Comparison of ENCODE assay signal across 18 cellular contexts in the genomic region with DNA sequence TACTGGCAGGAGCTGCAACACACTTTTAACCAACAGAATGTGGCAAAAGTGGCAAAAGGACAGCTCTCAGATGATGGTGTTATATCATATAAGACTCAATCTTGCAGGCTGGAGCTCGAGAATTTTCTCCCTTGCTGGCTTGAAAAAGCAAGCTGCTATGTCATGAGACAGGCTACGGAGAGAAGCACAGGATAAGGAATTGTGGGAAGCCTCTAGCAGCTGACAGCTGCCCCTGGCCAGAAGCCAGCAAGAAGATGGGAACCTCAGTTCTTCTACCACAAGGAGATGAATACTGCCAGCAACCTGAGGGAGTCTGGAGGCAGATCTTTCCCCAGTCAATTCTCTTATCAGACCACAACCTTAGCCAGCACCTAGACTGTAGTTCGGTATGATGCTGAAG. TPM values are rescaled to one million over a fixed set of nuclear protein-coding genes. Genes with fewer than 3 reads are reported as not detected.
DNase-seq lines count a peak whose midpoint lies in the region; ATAC-seq and TF ChIP-seq lines count a peak whose summit lies in the region.
"Had no signal": no experiment of that assay in that cellular context is flagged by ENCODE, and none has a peak within 500 bp of the region (broad histone marks: within the 10 kb centered on the region; RNA-seq: fewer than 3 reads in every experiment).

No MANE protein-coding gene starts in this region.

- H3K4me2 ChIP-seq in OCI-LY7 (ENCODE audit: low read length): no peak overlapping the region

- H3K4me1 ChIP-seq in left ventricle myocardium inferior (peaks cover 52% of the 10 kb centered on the region), uterus (peaks cover 0 to 9% of the 10 kb centered on the region in 2 donors), OCI-LY7 (ENCODE audit: insufficient read depth, low read length, poor library complexity, severe bottlenecking) (no peaks in the 10 kb centered on the region)
- H3K4me1 ChIP-seq: vagina had no signal

- H3K4me3 ChIP-seq in left ventricle myocardium inferior (no peak overlapping the region), uterus (no peak overlapping the region), OCI-LY7 (ENCODE audit: low read depth, low read length, poor library complexity, severe bottlenecking) (no peak overlapping the region)
- H3K4me3 ChIP-seq: gastrocnemius medialis, vagina had no signal

- peaks cover 21% of the 10 kb centered on the region for H3K9me3 ChIP-seq in left ventricle myocardium inferior (replicated peaks)
- peaks cover 0 to 6% of the 10 kb centered on the region in 2 donors for H3K9me3 ChIP-seq in uterus
- no peaks in the 10 kb centered on the region for H3K9me3 ChIP-seq in OCI-LY7 (ENCODE audit: low read length)
- H3K9me3 ChIP-seq: gastrocnemius medialis, vagina had no signal

- POLR2A ChIA-PET in OCI-LY7 (lab: Charles Lee): no interaction called here

- BruUV-seq in OCI-LY7 (replicated peaks; lab: Mats Ljungman, UMichigan): no TSS peak

- TF ChIP-seq CTCF in left ventricle myocardium inferior (IDR thresholded peaks at IDR 0.05; ENCODE audit: borderline replicate concordance): no peak
- TF ChIP-seq CTCF in uterus (IDR thresholded peaks at IDR 0.05): no peak
- TF ChIP-seq CTCF in OCI-LY7 (conservative IDR thresholded peaks at IDR 0.05; ENCODE audit: low read length): no peak

- no peak overlapping the region for H2AFZ ChIP-seq in OCI-LY7 (ENCODE audit: low read length)

- H3K79me2 ChIP-seq in OCI-LY7 (ENCODE audit: insufficient read depth, low read depth, low read length): no peaks in the 10 kb centered on the region

- H3K9me2 ChIP-seq in OCI-LY7 (ENCODE audit: insufficient read depth, low read length): no peaks in the 10 kb centered on the region

- DNase-seq in activated effector memory CD4-positive, alpha-beta T cell treated with anti-CD3 and anti-CD28 coated beads, Interleukin-2, amount 50 U/mL, for 16 hours: peak; percentile 22
- DNase-seq in activated effector memory CD4-positive, alpha-beta T cell treated with Interleukin-2 at 50 U/mL for 16 hours: no peak
- DNase-seq in left ventricle myocardium inferior (peak; percentile 61), posterior vena cava (ENCODE audit: low spot score) (peak; percentile 71), uterus (peak; percentile 61 to 65), OCI-LY7 (ENCODE audit: low spot score) (no peak), AG08395 (ENCODE audit: low spot score) (no peak)
- DNase-seq: activated CD4-positive, alpha-beta T cell treated with anti-CD3 and anti-CD28 coated beads, Interleukin-2, amount 10 ng/mL, durations not matched to agents 7 days and 5 days; activated naive CD4-positive, alpha-beta T cell treated with Interleukin-2 at 50 U/mL for 16 hours; gastrocnemius medialis; NCI-H1092 treated with DMSO at 0.1 percent for 48 hours; NCI-H2081 treated with DMSO at 0.1 percent for 48 hours; stimulated activated CD4-positive, alpha-beta T cell treated with anti-CD3 and anti-CD28 coated beads, Interleukin-2, amount 100 ng/mL, for 48 hours had no signal

- CTCF ChIA-PET in OCI-LY7 (lab: Charles Lee; ENCODE audit: unreplicated experiment): interaction anchor here (0.6 kb wide), 1 partner anchor 95 kb away, joined by 3 read pairs; no protein-coding TSS in a partner anchor

- H3K36me3 ChIP-seq in left ventricle myocardium inferior (no peaks in the 10 kb centered on the region), uterus (no peaks in the 10 kb centered on the region), OCI-LY7 (ENCODE audit: insufficient read depth, low read length) (no peaks in the 10 kb centered on the region)
- H3K36me3 ChIP-seq: gastrocnemius medialis, vagina had no signal

- no peak for ATAC-seq in HG02981 (IDR thresholded peaks at IDR 0.05; ENCODE audit: unreplicated experiment)
- ATAC-seq: gastrocnemius medialis had no signal

- no peaks in the 10 kb centered on the region for H4K20me1 ChIP-seq in OCI-LY7 (ENCODE audit: insufficient read depth, low read length)

- TF ChIP-seq POLR2A in uterus (IDR thresholded peaks at IDR 0.05): no peak

- no peaks in the 10 kb centered on the region for H3K27me3 ChIP-seq in left ventricle myocardium inferior (ENCODE audit: low read depth)
- no peaks in the 10 kb centered on the region for H3K27me3 ChIP-seq in uterus
- H3K27me3 ChIP-seq: gastrocnemius medialis, vagina had no signal

- intact Hi-C loops in left ventricle myocardium inferior (cut with micrococcal nuclease): no loop called here
- intact Hi-C loops in posterior vena cava (cut with DNase I): no loop called here
- intact Hi-C loops in uterus (cut with DNase I; ENCODE audit: low total_unique reads): no loop called here
- intact Hi-C loops in OCI-LY7 (cut with micrococcal nuclease; ENCODE audit: unreplicated experiment): no loop called here

- H3K27ac ChIP-seq in left ventricle myocardium inferior (replicated peaks) (peak overlapping the region; percentile 33), uterus (peak overlapping the region; percentile 65 to 72), OCI-LY7 (ENCODE audit: low read depth, low read length, poor library complexity, severe bottlenecking) (no peak overlapping the region)
- H3K27ac ChIP-seq: vagina had no signal

RNA-seq across cellular contexts. Expression of gene FXYD6, which starts 24.6 kb away (rescaled TPM):
- total RNA-seq in left ventricle myocardium inferior (30.2 TPM), posterior vena cava (100 to 1,000 TPM in 1 of 2 donors, 10 to 100 TPM in 1; 62.8 to 107 TPM), uterus (100 to 1,000 TPM in 3 of 4 donors, 10 to 100 TPM in 1; 85.3 to 307 (median 192) TPM), OCI-LY7 (2022) (not detected in 2 replicates)
- total RNA-seq in OCI-LY7 (2014; rRNA removed; shearing (Covaris generic)): not detected in 2 replicates
- total RNA-seq: activated CD4-positive, alpha-beta T cell treated with anti-CD3 and anti-CD28 coated beads, Interleukin-2, amount 10 ng/mL, durations not matched to agents 7 days and 5 days had no signal

RNA-seq across cellular contexts. Expression of gene FXYD2, which starts 27.3 kb away (rescaled TPM):
- total RNA-seq in left ventricle myocardium inferior: 1.3 TPM
- total RNA-seq in posterior vena cava: 1 to 10 TPM; 3.6 to 4.5 TPM
- 10 to 100 TPM in 1 of 4 donors, 1 to 10 TPM in 3; 2.1 to 36.4 (median 6.2) TPM for total RNA-seq in uterus
- total RNA-seq in OCI-LY7 (2014; rRNA removed; shearing (Covaris generic)): not detected in 2 replicates
- total RNA-seq in OCI-LY7 (2022): not detected in 2 replicates
- total RNA-seq: A172, HT1080, osteocyte had no signal

RNA-seq across cellular contexts. Expression of gene DSCAML1, which starts 54.8 kb away (rescaled TPM):
- 0.19 TPM for total RNA-seq in left ventricle myocardium inferior
- total RNA-seq in posterior vena cava: 1 to 10 TPM; 1.2 to 1.5 TPM
- total RNA-seq in uterus: 10 to 100 TPM in 1 of 4 donors, 1 to 10 TPM in 2, under 1 TPM in 1; 0.29 to 29.1 (median 3.4) TPM
- not detected in 2 replicates for total RNA-seq in OCI-LY7 (2014; rRNA removed; shearing (Covaris generic))
- total RNA-seq in OCI-LY7 (2022): not detected in 2 replicates
- total RNA-seq: A172, HT1080, osteocyte had no signal

Comparison
In these comparisons a context has a peak if more than half of its experiments do, and no peak if none do; other contexts are left out.
1. DNase-seq: peak in activated effector memory CD4-positive, alpha-beta T cell treated with anti-CD3 and anti-CD28 coated beads, Interleukin-2, amount 50 U/mL, for 16 hours (single experiment), left ventricle myocardium inferior (single experiment), posterior vena cava (single experiment) and uterus (2 of 2); none in activated effector memory CD4-positive, alpha-beta T cell treated with Interleukin-2 at 50 U/mL for 16 hours (single experiment), OCI-LY7 (single experiment) and AG08395 (single experiment).
2. RNA of gene FXYD6, which starts 24.6 kb away (total RNA-seq): 85.3 to 307 TPM in uterus, 62.8 to 107 TPM in posterior vena cava and 30.2 TPM in left ventricle myocardium inferior (single experiment); not detected in OCI-LY7; every median in the first group is over 10 times any median in the second.